Comparison of ENCODE assay signal across 6 cellular contexts in genomic region chr6:28469153-28469745, GRCh38. TPM values are rescaled to one million over a fixed set of nuclear protein-coding genes. Genes with fewer than 3 reads are reported as not detected.
"Had no signal": no experiment of that assay in that cellular context is flagged by ENCODE, and none has a peak within 500 bp of the region (broad histone marks: within the 10 kb centered on the region; RNA-seq: fewer than 3 reads in every experiment).

No MANE protein-coding gene starts in this region.

RNA-seq across cellular contexts. Expression of gene GPX6, which starts 46.3 kb away (rescaled TPM):
- total RNA-seq: M059J, PC-3, Peyer's patch, Right ventricle myocardium superior, SJSA1 had no signal
- polyA plus RNA-seq: SK-N-SH had no signal

RNA-seq across cellular contexts. Expression of gene GPX5, which starts 56.4 kb away (rescaled TPM):
- total RNA-seq: M059J, PC-3, Peyer's patch, Right ventricle myocardium superior, SJSA1 had no signal
- polyA plus RNA-seq: SK-N-SH had no signal
